In the genomic region with DNA sequence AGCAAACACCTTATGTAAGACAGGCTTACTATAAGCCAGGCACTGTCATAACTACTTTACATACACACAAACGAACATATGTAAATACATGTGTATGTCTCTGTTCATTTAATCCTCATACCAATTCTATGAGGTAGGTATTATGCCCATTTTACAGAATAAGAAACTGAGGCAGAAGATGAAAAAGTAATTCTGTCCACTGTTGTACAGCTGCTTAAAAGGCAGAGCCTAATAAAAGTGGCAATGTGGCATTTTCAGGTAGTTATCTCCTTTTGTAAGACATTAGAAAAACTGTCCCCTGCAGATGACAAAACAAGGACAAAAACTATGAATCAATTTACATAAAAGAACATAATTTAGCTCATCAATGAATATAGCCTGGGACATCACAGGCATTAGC, we compare ENCODE assay signal across 23 cellular contexts.
A peak's percentile ranks its signal among the peaks of the same experiment; 100 is the strongest.
DNase-seq lines count a peak whose midpoint lies in the region; ATAC-seq, FAIRE-seq and TF ChIP-seq lines count a peak whose summit lies in the region.
"Had no signal": no experiment of that assay in that cellular context is flagged by ENCODE, and none has a peak within 500 bp of the region (broad histone marks: within the 10 kb centered on the region; RNA-seq: fewer than 3 reads in every experiment).

No MANE protein-coding gene starts in this region.

- intact Hi-C loops in HepG2 (cut with micrococcal nuclease; ENCODE audit: unreplicated experiment) (no loop called here), right lobe of liver (cut with DNase I) (no loop called here), K562 (cut with micrococcal nuclease) (no loop called here), thyroid gland (cut with DNase I) (no loop called here)

- no peaks in the 10 kb centered on the region for H3K27me3 Mint-ChIP-seq in memory B cell
- H3K27me3 Mint-ChIP-seq: CD4-positive, alpha-beta memory T cell; CD4-positive, CD25-positive, alpha-beta regulatory T cell; CD8-positive, alpha-beta memory T cell had no signal

- TF ChIP-seq EP300 in HepG2 (IDR thresholded peaks at IDR 0.05; ENCODE audit: low read depth in 2 of 2, low read length in 2 of 2): no peak
- TF ChIP-seq EP300 in HepG2 (CRISPR knock-in tag; IDR thresholded peaks at IDR 0.05; ENCODE audit: borderline replicate concordance): no peak
- no peak for TF ChIP-seq EP300 in K562 (IDR thresholded peaks at IDR 0.05; ENCODE audit: low read length)

- no peak for TF ChIP-seq POLR2A in HepG2 (IDR thresholded peaks at IDR 0.05; ENCODE audit: insufficient read depth in 1 of 2, low read depth in 2 of 2, low read length in 2 of 2)
- TF ChIP-seq POLR2A in right lobe of liver (IDR thresholded peaks at IDR 0.05): no peak
- TF ChIP-seq POLR2A in K562 (conservative IDR thresholded peaks at IDR 0.05): no peak
- no peak for TF ChIP-seq POLR2A in thyroid gland (IDR thresholded peaks at IDR 0.05)

- TF ChIP-seq CTCF in HepG2 (CRISPR knock-in tag; IDR thresholded peaks at IDR 0.05) (no peak), right lobe of liver (IDR thresholded peaks at IDR 0.05) (no peak), K562 (IDR thresholded peaks at IDR 0.05 in 2 of 3, conservative IDR thresholded peaks at IDR 0.05 in 1 of 3; ENCODE audit: insufficient read depth in 2 of 3, low read depth in 1 of 3, low read length in 3 of 3) (no peak), thyroid gland (IDR thresholded peaks at IDR 0.05) (no peak)

- peaks cover 12% of the 10 kb centered on the region for H3K36me3 Mint-ChIP-seq in memory B cell

- no peak overlapping the region for H2AFZ ChIP-seq in HepG2 (ENCODE audit: low read length)
- H2AFZ ChIP-seq in K562 (ENCODE audit: low read depth, low read length): no peak overlapping the region

- H3K9ac ChIP-seq in HepG2 (ENCODE audit: insufficient read depth, low read depth, low read length) (no peak overlapping the region), K562 (ENCODE audit: insufficient read depth in 1 of 2, low read depth in 2 of 2, low read length in 2 of 2) (no peak overlapping the region)
- H3K9ac ChIP-seq: BLaER1 had no signal

- H3K79me2 ChIP-seq in HepG2 (ENCODE audit: insufficient read depth, low read length) (no peaks in the 10 kb centered on the region), K562 (ENCODE audit: control insufficient read depth, insufficient read depth, low read length) (no peaks in the 10 kb centered on the region)

- no peaks in the 10 kb centered on the region for H3K9me3 ChIP-seq in HepG2 (ENCODE audit: low read length)
- no peaks in the 10 kb centered on the region for H3K9me3 ChIP-seq in right lobe of liver
- H3K9me3 ChIP-seq in K562 (replicated peaks; ENCODE audit: control insufficient read depth, insufficient read depth, low read depth, low read length): no peaks in the 10 kb centered on the region
- no peaks in the 10 kb centered on the region for H3K9me3 ChIP-seq in thyroid gland
- H3K9me3 ChIP-seq: BE2C, BLaER1 had no signal

- in situ Hi-C loops in HepG2 (cut with HindIII; ENCODE audit: extremely low pct_ligation_motif_present, low pct_unique_long_range_greater_than_20kb): no loop called here
- in situ Hi-C loops in K562 (cut with MboI): no loop called here

- no peak for ATAC-seq in HepG2
- no peak for ATAC-seq in right lobe of liver
- no peak for ATAC-seq in K562
- no peak for ATAC-seq in memory B cell (ENCODE audit: low read depth)
- no peak for ATAC-seq in GM18909 (IDR thresholded peaks at IDR 0.05; ENCODE audit: poor library complexity, unreplicated experiment)

- H3K4me1 ChIP-seq in HepG2 (ENCODE audit: insufficient read depth, low read length) (peaks cover 28% of the 10 kb centered on the region), right lobe of liver (peaks cover 0 to 8% (median 3%) of the 10 kb centered on the region in 4 donors), K562 (replicated peaks in 1 of 2; ENCODE audit: control insufficient read depth in 2 of 2, insufficient read depth in 2 of 2, low read length in 2 of 2) (peaks cover 0 to 8% of the 10 kb centered on the region in 2 experiments; a peak in 2 of 5 replicates), thyroid gland (peaks cover 12 to 16% of the 10 kb centered on the region in 2 donors)

- H3K9me1 ChIP-seq in K562 (ENCODE audit: control insufficient read depth, insufficient read depth, low read length): no peaks in the 10 kb centered on the region

- TF ChIP-seq RAD21 in HepG2 (CRISPR knock-in tag; IDR thresholded peaks at IDR 0.05): no peak
- TF ChIP-seq RAD21 in K562 (CRISPR knock-in tag; conservative IDR thresholded peaks at IDR 0.05 in 1 of 2, IDR thresholded peaks at IDR 0.05 in 1 of 2): no peak

- 37% methylated on average over 1 of the region's 1 CpG for WGBS in HepG2 (ENCODE audit: low lambda C conversion rate)
- WGBS in right lobe of liver (ENCODE audit: insufficient coverage, low coverage, low lambda C conversion rate, missing lambda C conversion rate): 26% methylated on average over 1 of the region's 1 CpG
- WGBS in K562 (ENCODE audit: insufficient coverage, low coverage, missing lambda C conversion rate): 31% methylated on average over 1 of the region's 1 CpG
- WGBS in thyroid gland, 2 donors: 0 to 39% methylated on average over 1 of the region's 1 CpG

- H3K9me3 Mint-ChIP-seq in memory B cell: no peaks in the 10 kb centered on the region
- H3K9me3 Mint-ChIP-seq: CD14-positive monocyte; CD4-positive, alpha-beta memory T cell; CD8-positive, alpha-beta memory T cell had no signal

- no peaks in the 10 kb centered on the region for H3K27me3 ChIP-seq in HepG2 (ENCODE audit: control insufficient read depth in 1 of 2, insufficient read depth in 2 of 2, low read length in 2 of 2)
- H3K27me3 ChIP-seq in right lobe of liver: no peaks in the 10 kb centered on the region
- no peaks in the 10 kb centered on the region for H3K27me3 ChIP-seq in K562 (ENCODE audit: control insufficient read depth in 2 of 2, insufficient read depth in 2 of 2, low read length in 2 of 2)
- no peaks in the 10 kb centered on the region for H3K27me3 ChIP-seq in thyroid gland
- H3K27me3 ChIP-seq: BE2C, BLaER1 had no signal

- no peak overlapping the region for H3K4me3 Mint-ChIP-seq in memory B cell
- H3K4me3 Mint-ChIP-seq: CD14-positive monocyte; CD4-positive, alpha-beta memory T cell; CD4-positive, CD25-positive, alpha-beta regulatory T cell; CD8-positive, alpha-beta memory T cell had no signal

- peak overlapping the region; percentile 5 for H3K27ac Mint-ChIP-seq in memory B cell
- H3K27ac Mint-ChIP-seq: CD14-positive monocyte; CD4-positive, alpha-beta memory T cell; CD4-positive, CD25-positive, alpha-beta regulatory T cell; CD8-positive, alpha-beta memory T cell had no signal

- POLR2A ChIA-PET in HepG2 (lab: Yijun Ruan, JAX) (interaction anchor here (2.1 kb wide), 1 partner anchor 20 kb away, joined by 6 read pairs; no protein-coding TSS in a partner anchor), K562 (lab: Yijun Ruan, JAX) (no interaction called here)

- peaks cover 19% of the 10 kb centered on the region for H3K4me1 Mint-ChIP-seq in memory B cell

- H4K20me1 ChIP-seq in HepG2 (ENCODE audit: insufficient read depth, low read length) (no peaks in the 10 kb centered on the region), K562 (replicated peaks; ENCODE audit: control insufficient read depth, insufficient read depth, low read length) (no peaks in the 10 kb centered on the region)
- H4K20me1 ChIP-seq: BLaER1 had no signal

- DNase-seq in HepG2 (ENCODE audit: low spot score) (no peak), right lobe of liver (no peak), K562 (ENCODE audit: extremely low read depth in 1 of 4, low spot score in 3 of 4) (no peak), memory B cell (ENCODE audit: low spot score in 2 of 2) (no peak), thyroid gland (no peak), ecto neural progenitor cell (ENCODE audit: low spot score) (no peak)
- DNase-seq: 8988T; ACHN; BE2C; C1 segment of cervical spinal cord; Calu3; CD4-positive, alpha-beta memory T cell; CD4-positive, CD25-positive, alpha-beta regulatory T cell; CD8-positive, alpha-beta memory T cell; COR-L47; DMS79 treated with DMSO at 0.1 percent for 48 hours; GF-D8 had no signal

- no TSS peak for BruUV-seq in HepG2 (replicated peaks; lab: Mats Ljungman, UMichigan)
- no TSS peak for BruUV-seq in K562 (replicated peaks; lab: Mats Ljungman, UMichigan)

- H3K4me2 ChIP-seq in HepG2 (ENCODE audit: low read depth, low read length): no peak overlapping the region
- no peak overlapping the region for H3K4me2 ChIP-seq in K562 (ENCODE audit: insufficient read depth, low read length)
- H3K4me2 ChIP-seq: BLaER1 had no signal

- H3K4me3 ChIP-seq in HepG2 (replicated peaks in 1 of 3; ENCODE audit: insufficient read depth in 1 of 3, low read depth in 2 of 3, low read length in 3 of 3) (no peak overlapping the region), right lobe of liver (no peak overlapping the region), K562 (no peak overlapping the region), thyroid gland (replicated peaks in 1 of 3) (no peak overlapping the region)
- H3K4me3 ChIP-seq: BLaER1 had no signal

- FAIRE-seq in HepG2 (lab: Jason Lieb, UNC) (no peak), K562 (lab: Jason Lieb, UNC) (no peak)
- FAIRE-seq: A204.1, D721Med, GM12891 had no signal

- H3K27ac ChIP-seq in HepG2 (ENCODE audit: extremely low read length, insufficient read depth, low read length) (no peak overlapping the region), right lobe of liver (no peak overlapping the region), K562 (ENCODE audit: extremely low read depth, low read depth, low read length) (no peak overlapping the region), thyroid gland (no peak overlapping the region)
- H3K27ac ChIP-seq: BLaER1 had no signal

- H3K36me3 ChIP-seq in HepG2 (replicated peaks in 1 of 2; ENCODE audit: control insufficient read depth in 1 of 2, insufficient read depth in 2 of 2, low read length in 2 of 2): no peaks in the 10 kb centered on the region
- no peaks in the 10 kb centered on the region for H3K36me3 ChIP-seq in right lobe of liver
- no peaks in the 10 kb centered on the region for H3K36me3 ChIP-seq in K562 (ENCODE audit: control insufficient read depth, insufficient read depth, low read length)
- no peaks in the 10 kb centered on the region for H3K36me3 ChIP-seq in thyroid gland
- H3K36me3 ChIP-seq: BE2C, BLaER1 had no signal

- CTCF ChIA-PET in HepG2 (lab: Yijun Ruan, JAX; ENCODE audit: low intra/inter-chr PET ratio, low total read pairs) (no interaction called here), K562 (lab: Yijun Ruan, JAX; ENCODE audit: low intra/inter-chr PET ratio) (no interaction called here)

TF ChIP-seq in HepG2, 621 proteins besides CTCF, POLR2A, EP300 and RAD21 (continues in another document):
- TF ChIP-seq ZNF629 (CRISPR knock-in tag; conservative IDR thresholded peaks at IDR 0.05): peak; percentile 83

TF ChIP-seq in K562, 482 proteins besides CTCF, POLR2A, EP300 and RAD21 (continues in another document):
- peak in 1 of 2 experiments; percentile 43; a peak in 1 of 4 replicates for TF ChIP-seq KDM1A (IDR thresholded peaks at IDR 0.05)
- TF ChIP-seq L3MBTL2 (IDR thresholded peaks at IDR 0.05): no peak
- no peak for TF ChIP-seq NR2C2 (CRISPR knock-in tag; IDR thresholded peaks at IDR 0.05)
- no peak for TF ChIP-seq NR2C2 (tag; IDR thresholded peaks at IDR 0.05)

Comparison
In these comparisons a context has a peak if more than half of its experiments do, and no peak if none do; other contexts are left out.
1. Of the 241 proteins assayed by ChIP-seq in both HepG2 and K562: peak only in HepG2: CHD4; only in K562: none; in both: none; in neither: 239; mixed calls (peak in some experiments, not most) for 1.